In the genomic region with DNA sequence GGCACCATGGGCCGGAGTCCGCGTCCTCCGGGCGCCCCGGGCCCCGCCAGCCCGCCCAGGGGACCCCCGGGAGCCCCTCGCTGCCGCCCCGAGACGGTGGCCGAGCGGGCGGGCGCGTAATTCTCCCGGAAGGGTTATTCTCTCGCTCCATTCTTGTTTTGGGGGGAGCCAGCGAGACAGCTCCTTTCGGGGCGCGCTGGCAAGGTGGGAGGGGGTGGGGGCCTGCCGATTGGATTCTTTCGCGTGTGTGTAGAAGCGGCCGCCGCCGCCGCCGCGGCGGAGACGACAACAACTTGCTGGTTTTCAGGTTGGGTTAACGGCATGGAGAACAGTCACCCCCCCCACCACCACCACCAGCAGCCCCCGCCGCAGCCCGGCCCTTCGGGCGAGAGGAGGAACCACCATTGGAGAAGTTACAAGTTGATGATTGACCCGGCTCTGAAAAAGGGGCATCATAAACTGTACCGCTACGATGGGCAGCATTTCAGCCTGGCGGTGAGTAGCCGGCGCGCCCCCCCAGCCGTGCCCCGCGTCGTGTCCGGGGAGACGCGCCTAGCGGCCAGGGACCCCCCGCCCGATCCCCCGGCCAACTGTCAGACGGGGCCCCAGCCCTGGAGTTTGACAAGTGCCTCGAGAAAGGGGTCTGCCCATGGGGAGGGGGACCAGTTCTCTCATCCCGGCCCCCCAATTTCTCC, we compare ENCODE assay signal across 8 cellular contexts. TPM values are rescaled to one million over a fixed set of nuclear protein-coding genes. Genes with fewer than 3 reads are reported as not detected.
DNase-seq lines count a peak whose midpoint lies in the region; ATAC-seq and TF ChIP-seq lines count a peak whose summit lies in the region.

No MANE protein-coding gene starts in this region.

- no peaks in the 10 kb centered on the region for H3K27me3 Mint-ChIP-seq in nephron progenitor cell (ENCODE audit: low read depth, poor library complexity)

- DNase-seq in ELR (ENCODE audit: low read depth) (peak; percentile 48), MG63 (peak; percentile 42), esophagus muscularis mucosa (ENCODE audit: extremely low spot score) (no peak), nephron progenitor cell (peak; percentile 46), SK-N-DZ (ENCODE audit: low spot score) (no peak)
- DNase-seq in activated CD8-positive, alpha-beta memory T cell treated with anti-CD3 and anti-CD28 coated beads, Interleukin-2, amount 50 U/mL, for 4 hours, result peak; percentile 71

- 0% methylated on average over 15 of the region's 63 CpGs for WGBS in esophagus muscularis mucosa

- H3K36me3 ChIP-seq in MG63, result peaks cover 39% of the 10 kb centered on the region
- H3K36me3 ChIP-seq in esophagus muscularis mucosa, result peaks cover 10 to 31% (median 21%) of the 10 kb centered on the region in 4 donors

- H3K9me3 ChIP-seq in MG63 (no peaks in the 10 kb centered on the region), esophagus muscularis mucosa (no peaks in the 10 kb centered on the region)

- H3K27me3 ChIP-seq in MG63, result no peaks in the 10 kb centered on the region
- H3K27me3 ChIP-seq in esophagus muscularis mucosa, result no peaks in the 10 kb centered on the region

- intact Hi-C loops in esophagus muscularis mucosa (cut with DNase I), result no loop called here

- H3K4me1 Mint-ChIP-seq in nephron progenitor cell, result peaks cover 40% of the 10 kb centered on the region

- peak overlapping the region; percentile 94 for H3K4me3 Mint-ChIP-seq in nephron progenitor cell

- no peak for TF ChIP-seq EP300 in esophagus muscularis mucosa (IDR thresholded peaks at IDR 0.05)

- H3K9me3 Mint-ChIP-seq in nephron progenitor cell, result no peaks in the 10 kb centered on the region

- peaks cover 29 to 44% (median 38%) of the 10 kb centered on the region in 4 donors for H3K4me1 ChIP-seq in esophagus muscularis mucosa

- TF ChIP-seq POLR2A in esophagus muscularis mucosa (IDR thresholded peaks at IDR 0.05; ENCODE audit: low read depth), result no peak

- peaks cover 13% of the 10 kb centered on the region for H3K36me3 Mint-ChIP-seq in nephron progenitor cell (ENCODE audit: low read depth)

- TF ChIP-seq CTCF in esophagus muscularis mucosa (IDR thresholded peaks at IDR 0.05) (no peak), nephron progenitor cell (IDR thresholded peaks at IDR 0.05) (no peak)

- peak overlapping the region; percentile 97 to 100 (median 100) for H3K27ac ChIP-seq in esophagus muscularis mucosa (replicated peaks in 1 of 4)

- ATAC-seq in GM21423 (IDR thresholded peaks at IDR 0.05; ENCODE audit: unreplicated experiment) (no peak), GM21619 (IDR thresholded peaks at IDR 0.05; ENCODE audit: unreplicated experiment) (no peak)

- peak overlapping the region; percentile 64 for H3K4me3 ChIP-seq in MG63
- H3K4me3 ChIP-seq in esophagus muscularis mucosa, result peak overlapping the region; percentile 65 to 94 (median 84)

- H3K27ac Mint-ChIP-seq in nephron progenitor cell, result peak overlapping the region; percentile 99

RNA-seq across cellular contexts. Expression of gene SETD1B, which starts 0.8 kb away (rescaled TPM):
- 1.0 and 1.1 TPM in 2 replicates for total RNA-seq in MG63 (2014; rRNA removed; shearing (Covaris generic); ENCODE audit: low replicate concordance)
- total RNA-seq in esophagus muscularis mucosa, result 10 to 100 TPM in 3 of 4 donors, 1 to 10 TPM in 1; 9.4 to 27.1 (median 19.9) TPM
- 3.3 and 4.6 TPM in 2 replicates for polyA plus RNA-seq in SK-N-DZ (2014; cell fraction: cytosol; rRNA removed)
- 3.4 and 6.6 TPM in 2 replicates for polyA plus RNA-seq in SK-N-DZ (2014; cell fraction: nucleus; rRNA removed)

RNA-seq across cellular contexts. Expression of gene RHOF, which starts 11.1 kb away (rescaled TPM):
- 0.20 and 6.3 TPM in 2 replicates for total RNA-seq in MG63 (2014; rRNA removed; shearing (Covaris generic); ENCODE audit: low replicate concordance)
- total RNA-seq in esophagus muscularis mucosa, result 10 to 100 TPM in 3 of 4 donors, 1 to 10 TPM in 1; 7.0 to 23.2 (median 15.9) TPM
- 0.90 and 3.7 TPM in 2 replicates for polyA plus RNA-seq in SK-N-DZ (2014; cell fraction: cytosol; rRNA removed)
- polyA plus RNA-seq in SK-N-DZ (2014; cell fraction: nucleus; rRNA removed), result 57.6 and 75.5 TPM in 2 replicates

RNA-seq across cellular contexts. Expression of gene HPD, which starts 54.1 kb away (rescaled TPM):
- total RNA-seq in MG63 (2014; rRNA removed; shearing (Covaris generic); ENCODE audit: low replicate concordance), result 0.56 and 3.1 TPM in 2 replicates
- 1 to 10 TPM in 2 of 4 donors, under 1 TPM in 2; 0.65 to 3.3 (median 1.3) TPM for total RNA-seq in esophagus muscularis mucosa
- polyA plus RNA-seq in SK-N-DZ (2014; cell fraction: cytosol; rRNA removed), result not detected in 2 replicates
- not detected in 2 replicates for polyA plus RNA-seq in SK-N-DZ (2014; cell fraction: nucleus; rRNA removed)

Comparison
In these comparisons a context has a peak if more than half of its experiments do, and no peak if none do; other contexts are left out.
1. DNase-seq: peak in ELR (single experiment), MG63 (single experiment), activated CD8-positive, alpha-beta memory T cell treated with anti-CD3 and anti-CD28 coated beads, Interleukin-2, amount 50 U/mL, for 4 hours (single experiment) and nephron progenitor cell (single experiment); none in esophagus muscularis mucosa (single experiment) and SK-N-DZ (single experiment).